2 cellular contexts compared by ENCODE assay signal in the genomic region with DNA sequence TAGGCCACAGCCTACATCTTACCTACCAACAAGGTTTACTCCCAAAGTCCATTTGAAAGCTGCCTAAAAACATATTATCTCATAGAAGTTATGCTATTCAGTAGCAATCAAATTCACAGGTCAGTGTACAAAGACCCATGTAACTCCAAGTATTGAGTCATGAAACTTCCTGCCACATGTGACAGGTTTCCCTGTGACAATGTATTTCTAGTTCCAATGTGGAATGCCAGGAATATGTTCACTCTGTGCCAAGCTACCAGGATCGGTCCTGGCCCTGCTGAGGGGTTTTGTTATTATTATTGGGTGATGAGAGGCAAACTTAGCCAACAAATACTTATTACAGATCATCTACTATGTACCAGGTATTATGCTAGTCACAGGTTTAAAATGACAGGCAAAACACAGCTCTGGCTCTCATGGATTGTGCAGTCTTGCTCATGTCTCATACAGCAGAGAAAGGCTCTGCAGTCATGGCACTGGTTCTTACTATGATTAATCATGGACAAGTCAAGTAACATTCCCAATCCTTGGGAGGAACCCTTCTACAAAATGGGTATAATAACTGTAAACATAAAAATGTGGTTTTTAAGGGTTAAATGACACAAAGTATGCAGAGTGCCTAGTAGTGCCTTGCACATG.
TF ChIP-seq lines count a peak whose summit lies in the region.

No MANE protein-coding gene starts in this region.

TF ChIP-seq in GM12878, 131 proteins besides CTCF, POLR2A, EP300 and RAD21:
- no peak for TF ChIP-seq POLR2AphosphoS2 (IDR thresholded peaks at IDR 0.05; ENCODE audit: low read depth, low read length)
- TF ChIP-seq, protein P1, sequence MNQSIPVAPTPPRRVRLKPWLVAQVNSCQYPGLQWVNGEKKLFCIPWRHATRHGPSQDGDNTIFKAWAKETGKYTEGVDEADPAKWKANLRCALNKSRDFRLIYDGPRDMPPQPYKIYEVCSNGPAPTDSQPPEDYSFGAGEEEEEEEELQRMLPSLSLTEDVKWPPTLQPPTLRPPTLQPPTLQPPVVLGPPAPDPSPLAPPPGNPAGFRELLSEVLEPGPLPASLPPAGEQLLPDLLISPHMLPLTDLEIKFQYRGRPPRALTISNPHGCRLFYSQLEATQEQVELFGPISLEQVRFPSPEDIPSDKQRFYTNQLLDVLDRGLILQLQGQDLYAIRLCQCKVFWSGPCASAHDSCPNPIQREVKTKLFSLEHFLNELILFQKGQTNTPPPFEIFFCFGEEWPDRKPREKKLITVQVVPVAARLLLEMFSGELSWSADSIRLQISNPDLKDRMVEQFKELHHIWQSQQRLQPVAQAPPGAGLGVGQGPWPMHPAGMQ (IDR thresholded peaks at IDR 0.05; ENCODE audit: borderline replicate concordance), result no peak

TF ChIP-seq in HepG2, 621 proteins besides CTCF, POLR2A, EP300 and RAD21:
- TF ChIP-seq ZBTB10 (CRISPR knock-in tag; IDR thresholded peaks at IDR 0.05; ENCODE audit: borderline replicate concordance), result no peak
